In the genomic region with DNA sequence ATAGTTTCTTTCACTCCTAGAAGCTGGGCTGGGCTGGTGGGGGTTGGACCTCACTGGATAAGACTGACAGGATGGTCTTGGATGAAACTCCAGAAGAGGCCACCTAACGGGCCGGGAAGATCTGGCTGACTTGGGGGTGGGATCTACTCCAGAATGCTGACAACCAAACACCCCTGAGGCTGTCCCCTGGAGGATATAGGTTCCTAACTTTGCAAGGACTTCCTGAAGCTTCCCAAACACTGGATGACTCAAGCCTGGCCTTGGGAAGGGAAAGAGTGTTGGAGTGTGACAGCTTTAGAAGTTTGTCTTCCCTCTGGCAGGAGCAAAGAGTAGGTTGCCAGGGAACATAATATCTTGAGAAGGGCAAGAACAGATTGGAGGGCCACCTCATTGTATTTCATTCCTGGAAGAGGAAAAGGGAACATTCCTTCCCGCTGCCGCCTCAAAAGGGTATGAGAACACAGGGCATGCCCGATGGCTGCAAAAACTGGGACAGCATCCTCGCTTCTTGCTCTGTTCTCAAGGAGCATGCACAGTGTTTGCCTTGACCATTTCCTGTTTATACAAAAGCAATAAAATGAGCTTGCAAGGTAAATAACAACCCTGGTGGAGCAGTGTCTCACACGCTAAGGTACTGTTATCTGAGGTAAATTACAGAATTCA, we compare ENCODE assay signal across 1 cellular context.
TF ChIP-seq lines count a peak whose summit lies in the region.

No MANE protein-coding gene starts in this region.

TF ChIP-seq in HepG2, 621 proteins besides CTCF, POLR2A, EP300 and RAD21 (continued from another document and continues in another):
- TF ChIP-seq, protein P1, sequence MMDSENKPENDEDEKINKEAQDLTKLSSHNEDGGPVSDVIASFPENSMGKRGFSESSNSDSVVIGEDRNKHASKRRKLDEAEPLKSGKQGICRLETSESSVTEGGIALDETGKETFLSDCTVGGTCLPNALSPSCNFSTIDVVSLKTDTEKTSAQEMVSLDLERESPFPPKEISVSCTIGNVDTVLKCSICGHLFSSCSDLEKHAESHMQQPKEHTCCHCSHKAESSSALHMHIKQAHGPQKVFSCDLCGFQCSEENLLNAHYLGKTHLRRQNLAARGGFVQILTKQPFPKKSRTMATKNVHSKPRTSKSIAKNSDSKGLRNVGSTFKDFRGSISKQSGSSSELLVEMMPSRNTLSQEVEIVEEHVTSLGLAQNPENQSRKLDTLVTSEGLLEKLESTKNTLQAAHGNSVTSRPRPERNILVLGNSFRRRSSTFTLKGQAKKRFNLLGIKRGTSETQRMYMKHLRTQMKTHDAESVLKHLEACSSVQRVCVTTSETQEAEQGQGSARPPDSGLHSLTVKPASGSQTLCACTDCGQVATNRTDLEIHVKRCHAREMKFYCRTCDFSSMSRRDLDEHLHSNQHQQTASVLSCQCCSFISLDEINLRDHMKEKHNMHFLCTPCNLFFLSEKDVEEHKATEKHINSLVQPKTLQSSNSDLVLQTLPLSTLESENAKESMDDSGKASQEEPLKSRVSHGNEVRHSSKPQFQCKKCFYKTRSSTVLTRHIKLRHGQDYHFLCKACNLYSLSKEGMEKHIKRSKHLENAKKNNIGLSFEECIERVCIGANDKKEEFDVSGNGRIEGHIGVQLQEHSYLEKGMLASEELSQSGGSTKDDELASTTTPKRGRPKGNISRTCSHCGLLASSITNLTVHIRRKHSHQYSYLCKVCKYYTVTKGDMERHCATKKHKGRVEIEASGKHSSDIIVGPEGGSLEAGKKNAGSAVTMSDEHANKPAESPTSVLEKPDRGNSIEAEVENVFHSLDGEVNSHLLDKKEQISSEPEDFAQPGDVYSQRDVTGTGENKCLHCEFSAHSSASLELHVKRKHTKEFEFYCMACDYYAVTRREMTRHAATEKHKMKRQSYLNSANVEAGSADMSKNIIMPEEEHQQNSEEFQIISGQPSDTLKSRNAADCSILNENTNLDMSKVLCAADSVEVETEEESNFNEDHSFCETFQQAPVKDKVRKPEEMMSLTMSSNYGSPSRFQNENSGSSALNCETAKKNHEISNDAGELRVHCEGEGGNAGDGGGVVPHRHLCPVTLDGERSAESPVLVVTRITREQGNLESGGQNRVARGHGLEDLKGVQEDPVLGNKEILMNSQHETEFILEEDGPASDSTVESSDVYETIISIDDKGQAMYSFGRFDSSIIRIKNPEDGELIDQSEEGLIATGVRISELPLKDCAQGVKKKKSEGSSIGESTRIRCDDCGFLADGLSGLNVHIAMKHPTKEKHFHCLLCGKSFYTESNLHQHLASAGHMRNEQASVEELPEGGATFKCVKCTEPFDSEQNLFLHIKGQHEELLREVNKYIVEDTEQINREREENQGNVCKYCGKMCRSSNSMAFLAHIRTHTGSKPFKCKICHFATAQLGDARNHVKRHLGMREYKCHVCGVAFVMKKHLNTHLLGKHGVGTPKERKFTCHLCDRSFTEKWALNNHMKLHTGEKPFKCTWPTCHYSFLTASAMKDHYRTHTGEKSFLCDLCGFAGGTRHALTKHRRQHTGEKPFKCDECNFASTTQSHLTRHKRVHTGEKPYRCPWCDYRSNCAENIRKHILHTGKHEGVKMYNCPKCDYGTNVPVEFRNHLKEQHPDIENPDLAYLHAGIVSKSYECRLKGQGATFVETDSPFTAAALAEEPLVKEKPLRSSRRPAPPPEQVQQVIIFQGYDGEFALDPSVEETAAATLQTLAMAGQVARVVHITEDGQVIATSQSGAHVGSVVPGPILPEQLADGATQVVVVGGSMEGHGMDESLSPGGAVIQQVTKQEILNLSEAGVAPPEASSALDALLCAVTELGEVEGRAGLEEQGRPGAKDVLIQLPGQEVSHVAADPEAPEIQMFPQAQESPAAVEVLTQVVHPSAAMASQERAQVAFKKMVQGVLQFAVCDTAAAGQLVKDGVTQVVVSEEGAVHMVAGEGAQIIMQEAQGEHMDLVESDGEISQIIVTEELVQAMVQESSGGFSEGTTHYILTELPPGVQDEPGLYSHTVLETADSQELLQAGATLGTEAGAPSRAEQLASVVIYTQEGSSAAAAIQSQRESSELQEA (CRISPR knock-in tag; IDR thresholded peaks at IDR 0.05; ENCODE audit: not compliant biosample characterization), result no peak
- no peak for TF ChIP-seq ARNTL (CRISPR knock-in tag; IDR thresholded peaks at IDR 0.05)
- TF ChIP-seq ETV5 (CRISPR knock-in tag; IDR thresholded peaks at IDR 0.05; ENCODE audit: borderline replicate concordance), result peak; percentile 50; the same call in 1 of the 2 replicates
- TF ChIP-seq, protein P2, sequence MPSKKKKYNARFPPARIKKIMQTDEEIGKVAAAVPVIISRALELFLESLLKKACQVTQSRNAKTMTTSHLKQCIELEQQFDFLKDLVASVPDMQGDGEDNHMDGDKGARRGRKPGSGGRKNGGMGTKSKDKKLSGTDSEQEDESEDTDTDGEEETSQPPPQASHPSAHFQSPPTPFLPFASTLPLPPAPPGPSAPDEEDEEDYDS (CRISPR knock-in tag; IDR thresholded peaks at IDR 0.05), result peak; percentile 14; the same call in 1 of the 2 replicates
- TF ChIP-seq, protein P3, sequence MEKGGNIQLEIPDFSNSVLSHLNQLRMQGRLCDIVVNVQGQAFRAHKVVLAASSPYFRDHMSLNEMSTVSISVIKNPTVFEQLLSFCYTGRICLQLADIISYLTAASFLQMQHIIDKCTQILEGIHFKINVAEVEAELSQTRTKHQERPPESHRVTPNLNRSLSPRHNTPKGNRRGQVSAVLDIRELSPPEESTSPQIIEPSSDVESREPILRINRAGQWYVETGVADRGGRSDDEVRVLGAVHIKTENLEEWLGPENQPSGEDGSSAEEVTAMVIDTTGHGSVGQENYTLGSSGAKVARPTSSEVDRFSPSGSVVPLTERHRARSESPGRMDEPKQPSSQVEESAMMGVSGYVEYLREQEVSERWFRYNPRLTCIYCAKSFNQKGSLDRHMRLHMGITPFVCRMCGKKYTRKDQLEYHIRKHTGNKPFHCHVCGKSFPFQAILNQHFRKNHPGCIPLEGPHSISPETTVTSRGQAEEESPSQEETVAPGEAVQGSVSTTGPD (CRISPR knock-in tag; IDR thresholded peaks at IDR 0.05), result no peak
- TF ChIP-seq, protein P4, sequence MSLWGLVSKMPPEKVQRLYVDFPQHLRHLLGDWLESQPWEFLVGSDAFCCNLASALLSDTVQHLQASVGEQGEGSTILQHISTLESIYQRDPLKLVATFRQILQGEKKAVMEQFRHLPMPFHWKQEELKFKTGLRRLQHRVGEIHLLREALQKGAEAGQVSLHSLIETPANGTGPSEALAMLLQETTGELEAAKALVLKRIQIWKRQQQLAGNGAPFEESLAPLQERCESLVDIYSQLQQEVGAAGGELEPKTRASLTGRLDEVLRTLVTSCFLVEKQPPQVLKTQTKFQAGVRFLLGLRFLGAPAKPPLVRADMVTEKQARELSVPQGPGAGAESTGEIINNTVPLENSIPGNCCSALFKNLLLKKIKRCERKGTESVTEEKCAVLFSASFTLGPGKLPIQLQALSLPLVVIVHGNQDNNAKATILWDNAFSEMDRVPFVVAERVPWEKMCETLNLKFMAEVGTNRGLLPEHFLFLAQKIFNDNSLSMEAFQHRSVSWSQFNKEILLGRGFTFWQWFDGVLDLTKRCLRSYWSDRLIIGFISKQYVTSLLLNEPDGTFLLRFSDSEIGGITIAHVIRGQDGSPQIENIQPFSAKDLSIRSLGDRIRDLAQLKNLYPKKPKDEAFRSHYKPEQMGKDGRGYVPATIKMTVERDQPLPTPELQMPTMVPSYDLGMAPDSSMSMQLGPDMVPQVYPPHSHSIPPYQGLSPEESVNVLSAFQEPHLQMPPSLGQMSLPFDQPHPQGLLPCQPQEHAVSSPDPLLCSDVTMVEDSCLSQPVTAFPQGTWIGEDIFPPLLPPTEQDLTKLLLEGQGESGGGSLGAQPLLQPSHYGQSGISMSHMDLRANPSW (CRISPR knock-in tag; IDR thresholded peaks at IDR 0.05; ENCODE audit: borderline replicate concordance), result no peak
- TF ChIP-seq, protein P5, sequence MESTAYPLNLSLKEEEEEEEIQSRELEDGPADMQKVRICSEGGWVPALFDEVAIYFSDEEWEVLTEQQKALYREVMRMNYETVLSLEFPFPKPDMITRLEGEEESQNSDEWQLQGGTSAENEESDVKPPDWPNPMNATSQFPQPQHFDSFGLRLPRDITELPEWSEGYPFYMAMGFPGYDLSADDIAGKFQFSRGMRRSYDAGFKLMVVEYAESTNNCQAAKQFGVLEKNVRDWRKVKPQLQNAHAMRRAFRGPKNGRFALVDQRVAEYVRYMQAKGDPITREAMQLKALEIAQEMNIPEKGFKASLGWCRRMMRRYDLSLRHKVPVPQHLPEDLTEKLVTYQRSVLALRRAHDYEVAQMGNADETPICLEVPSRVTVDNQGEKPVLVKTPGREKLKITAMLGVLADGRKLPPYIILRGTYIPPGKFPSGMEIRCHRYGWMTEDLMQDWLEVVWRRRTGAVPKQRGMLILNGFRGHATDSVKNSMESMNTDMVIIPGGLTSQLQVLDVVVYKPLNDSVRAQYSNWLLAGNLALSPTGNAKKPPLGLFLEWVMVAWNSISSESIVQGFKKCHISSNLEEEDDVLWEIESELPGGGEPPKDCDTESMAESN (CRISPR knock-in tag; conservative IDR thresholded peaks at IDR 0.05), result 0 out of 2 replicates have a peak, but pooled peaks have one; percentile 30
- TF ChIP-seq YEATS4 (CRISPR knock-in tag; IDR thresholded peaks at IDR 0.05; ENCODE audit: borderline replicate concordance), result no peak
- TF ChIP-seq, protein P6, sequence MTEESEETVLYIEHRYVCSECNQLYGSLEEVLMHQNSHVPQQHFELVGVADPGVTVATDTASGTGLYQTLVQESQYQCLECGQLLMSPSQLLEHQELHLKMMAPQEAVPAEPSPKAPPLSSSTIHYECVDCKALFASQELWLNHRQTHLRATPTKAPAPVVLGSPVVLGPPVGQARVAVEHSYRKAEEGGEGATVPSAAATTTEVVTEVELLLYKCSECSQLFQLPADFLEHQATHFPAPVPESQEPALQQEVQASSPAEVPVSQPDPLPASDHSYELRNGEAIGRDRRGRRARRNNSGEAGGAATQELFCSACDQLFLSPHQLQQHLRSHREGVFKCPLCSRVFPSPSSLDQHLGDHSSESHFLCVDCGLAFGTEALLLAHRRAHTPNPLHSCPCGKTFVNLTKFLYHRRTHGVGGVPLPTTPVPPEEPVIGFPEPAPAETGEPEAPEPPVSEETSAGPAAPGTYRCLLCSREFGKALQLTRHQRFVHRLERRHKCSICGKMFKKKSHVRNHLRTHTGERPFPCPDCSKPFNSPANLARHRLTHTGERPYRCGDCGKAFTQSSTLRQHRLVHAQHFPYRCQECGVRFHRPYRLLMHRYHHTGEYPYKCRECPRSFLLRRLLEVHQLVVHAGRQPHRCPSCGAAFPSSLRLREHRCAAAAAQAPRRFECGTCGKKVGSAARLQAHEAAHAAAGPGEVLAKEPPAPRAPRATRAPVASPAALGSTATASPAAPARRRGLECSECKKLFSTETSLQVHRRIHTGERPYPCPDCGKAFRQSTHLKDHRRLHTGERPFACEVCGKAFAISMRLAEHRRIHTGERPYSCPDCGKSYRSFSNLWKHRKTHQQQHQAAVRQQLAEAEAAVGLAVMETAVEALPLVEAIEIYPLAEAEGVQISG (CRISPR knock-in tag; IDR thresholded peaks at IDR 0.05), result peak; percentile 30; the same call in 1 of the 2 replicates
- peak; percentile 60 for TF ChIP-seq ELF3 (CRISPR knock-in tag; IDR thresholded peaks at IDR 0.05)
- TF ChIP-seq TCF7L2 (IDR thresholded peaks at IDR 0.05; ENCODE audit: low read depth, low read length), result no peak
- TF ChIP-seq, protein P7, sequence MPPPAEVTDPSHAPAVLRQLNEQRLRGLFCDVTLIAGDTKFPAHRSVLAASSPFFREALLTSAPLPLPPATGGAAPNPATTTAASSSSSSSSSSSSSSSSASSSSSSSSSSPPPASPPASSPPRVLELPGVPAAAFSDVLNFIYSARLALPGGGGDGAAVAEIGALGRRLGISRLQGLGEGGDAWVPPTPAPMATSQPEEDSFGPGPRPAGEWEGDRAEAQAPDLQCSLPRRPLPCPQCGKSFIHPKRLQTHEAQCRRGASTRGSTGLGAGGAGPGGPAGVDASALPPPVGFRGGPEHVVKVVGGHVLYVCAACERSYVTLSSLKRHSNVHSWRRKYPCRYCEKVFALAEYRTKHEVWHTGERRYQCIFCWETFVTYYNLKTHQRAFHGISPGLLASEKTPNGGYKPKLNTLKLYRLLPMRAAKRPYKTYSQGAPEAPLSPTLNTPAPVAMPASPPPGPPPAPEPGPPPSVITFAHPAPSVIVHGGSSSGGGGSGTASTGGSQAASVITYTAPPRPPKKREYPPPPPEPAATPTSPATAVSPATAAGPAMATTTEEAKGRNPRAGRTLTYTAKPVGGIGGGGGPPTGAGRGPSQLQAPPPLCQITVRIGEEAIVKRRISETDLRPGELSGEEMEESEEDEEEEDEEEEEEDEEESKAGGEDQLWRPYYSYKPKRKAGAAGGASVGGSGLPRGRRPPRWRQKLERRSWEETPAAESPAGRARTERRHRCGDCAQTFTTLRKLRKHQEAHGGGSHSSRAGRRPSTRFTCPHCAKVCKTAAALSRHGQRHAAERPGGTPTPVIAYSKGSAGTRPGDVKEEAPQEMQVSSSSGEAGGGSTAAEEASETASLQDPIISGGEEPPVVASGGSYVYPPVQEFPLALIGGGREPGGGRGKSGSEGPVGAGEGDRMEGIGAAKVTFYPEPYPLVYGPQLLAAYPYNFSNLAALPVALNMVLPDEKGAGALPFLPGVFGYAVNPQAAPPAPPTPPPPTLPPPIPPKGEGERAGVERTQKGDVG (CRISPR knock-in tag; IDR thresholded peaks at IDR 0.05; ENCODE audit: borderline replicate concordance), result 0 out of 2 replicates have a peak, but pooled peaks have one; percentile 51
- no peak for TF ChIP-seq ZNF232 (CRISPR knock-in tag; IDR thresholded peaks at IDR 0.05; ENCODE audit: borderline replicate concordance)
- TF ChIP-seq HDAC1 (CRISPR knock-in tag; IDR thresholded peaks at IDR 0.05), result no peak
- TF ChIP-seq PRMT3 (CRISPR knock-in tag; IDR thresholded peaks at IDR 0.05; ENCODE audit: borderline replicate concordance, low read depth), result no peak
- TF ChIP-seq ZBTB7B (CRISPR knock-in tag; IDR thresholded peaks at IDR 0.05), result 0 out of 2 replicates have a peak, but pooled peaks have one; percentile 16
- TF ChIP-seq FOSL1 (CRISPR knock-in tag; IDR thresholded peaks at IDR 0.05; ENCODE audit: borderline replicate concordance), result peak; percentile 19; the same call in 1 of the 2 replicates
- no peak for TF ChIP-seq ARHGAP35 (CRISPR knock-in tag; IDR thresholded peaks at IDR 0.05; ENCODE audit: borderline replicate concordance)
- TF ChIP-seq, protein P8, sequence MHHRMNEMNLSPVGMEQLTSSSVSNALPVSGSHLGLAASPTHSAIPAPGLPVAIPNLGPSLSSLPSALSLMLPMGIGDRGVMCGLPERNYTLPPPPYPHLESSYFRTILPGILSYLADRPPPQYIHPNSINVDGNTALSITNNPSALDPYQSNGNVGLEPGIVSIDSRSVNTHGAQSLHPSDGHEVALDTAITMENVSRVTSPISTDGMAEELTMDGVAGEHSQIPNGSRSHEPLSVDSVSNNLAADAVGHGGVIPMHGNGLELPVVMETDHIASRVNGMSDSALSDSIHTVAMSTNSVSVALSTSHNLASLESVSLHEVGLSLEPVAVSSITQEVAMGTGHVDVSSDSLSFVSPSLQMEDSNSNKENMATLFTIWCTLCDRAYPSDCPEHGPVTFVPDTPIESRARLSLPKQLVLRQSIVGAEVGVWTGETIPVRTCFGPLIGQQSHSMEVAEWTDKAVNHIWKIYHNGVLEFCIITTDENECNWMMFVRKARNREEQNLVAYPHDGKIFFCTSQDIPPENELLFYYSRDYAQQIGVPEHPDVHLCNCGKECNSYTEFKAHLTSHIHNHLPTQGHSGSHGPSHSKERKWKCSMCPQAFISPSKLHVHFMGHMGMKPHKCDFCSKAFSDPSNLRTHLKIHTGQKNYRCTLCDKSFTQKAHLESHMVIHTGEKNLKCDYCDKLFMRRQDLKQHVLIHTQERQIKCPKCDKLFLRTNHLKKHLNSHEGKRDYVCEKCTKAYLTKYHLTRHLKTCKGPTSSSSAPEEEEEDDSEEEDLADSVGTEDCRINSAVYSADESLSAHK (CRISPR knock-in tag; IDR thresholded peaks at IDR 0.05; ENCODE audit: borderline replicate concordance), result no peak
- TF ChIP-seq KLF12 (CRISPR knock-in tag; IDR thresholded peaks at IDR 0.05; ENCODE audit: borderline replicate concordance), result no peak
